Comparison of ENCODE assay signal across 29 cellular contexts in genomic region chr3:78077842-78078241, GRCh38.
"Had no signal": no experiment of that assay in that cellular context is flagged by ENCODE, and none has a peak within 500 bp of the region (broad histone marks: within the 10 kb centered on the region; RNA-seq: fewer than 3 reads in every experiment).

No MANE protein-coding gene starts in this region.

- H3K4me3 Mint-ChIP-seq: stimulated activated effector memory CD8-positive, alpha-beta T cell treated with anti-CD3 and anti-CD28 coated beads, Interleukin-12 subunit alpha, Interleukin-12 subunit beta, amount 100 ng/mL, for 72 hours; stimulated activated memory B cell treated with anti-CD40 and anti-IgM and Interleukin-4, amounts not matched to agents 10 μg/mL and 1 μg/mL and 100 μg/mL, for 72 hours; stimulated activated naive B cell treated with anti-CD40 and anti-IgM and Interleukin-4, amounts not matched to agents 10 μg/mL and 1 μg/mL and 100 μg/mL, for 72 hours; stimulated activated naive CD8-positive, alpha-beta T cell treated with anti-CD3 and anti-CD28 coated beads, Interleukin-15, amount 100 ng/mL, for 72 hours; stimulated activated naive CD8-positive, alpha-beta T cell treated with anti-CD3 and anti-CD28 coated beads, Interleukin-15, Interleukin-2, amounts not matched to agents 100 ng/mL and 50 ng/mL, for 24 hours; type B pancreatic cell had no signal

- H3K4me1 ChIP-seq: stomach, suprapubic skin, testis, thyroid gland, tibial artery, tibial nerve, transverse colon, upper lobe of left lung, upper lobe of right lung, uterus, vagina had no signal

- H3K36me3 ChIP-seq: stomach, suprapubic skin, thoracic aorta, thyroid gland, tibial artery, tibial nerve, transverse colon, upper lobe of left lung, upper lobe of right lung, uterus, vagina had no signal

- ATAC-seq: stimulated activated effector memory CD8-positive, alpha-beta T cell treated with anti-CD3 and anti-CD28 coated beads, Interleukin-12 subunit alpha, Interleukin-12 subunit beta, amount 100 ng/mL, for 72 hours; stimulated activated memory B cell treated with anti-CD40 and anti-IgM and Interleukin-4, amounts not matched to agents 10 μg/mL and 1 μg/mL and 100 μg/mL, for 72 hours; stimulated activated naive B cell treated with anti-CD40 and anti-IgM and Interleukin-4, amounts not matched to agents 10 μg/mL and 1 μg/mL and 100 μg/mL, for 72 hours; stimulated activated naive CD8-positive, alpha-beta T cell treated with anti-CD3 and anti-CD28 coated beads, Interleukin-15, amount 100 ng/mL, for 72 hours; stimulated activated naive CD8-positive, alpha-beta T cell treated with anti-CD3 and anti-CD28 coated beads, Interleukin-15, Interleukin-2, amounts not matched to agents 100 U/mL and 50 U/mL, for 24 hours; upper lobe of right lung had no signal

- H3K27me3 Mint-ChIP-seq: stimulated activated memory B cell treated with anti-CD40 and anti-IgM and Interleukin-4, amounts not matched to agents 10 μg/mL and 1 μg/mL and 100 μg/mL, for 72 hours; stimulated activated naive B cell treated with anti-CD40 and anti-IgM and Interleukin-4, amounts not matched to agents 10 μg/mL and 1 μg/mL and 100 μg/mL, for 72 hours; stimulated activated naive CD8-positive, alpha-beta T cell treated with anti-CD3 and anti-CD28 coated beads, Interleukin-15, amount 100 ng/mL, for 72 hours; stimulated activated naive CD8-positive, alpha-beta T cell treated with anti-CD3 and anti-CD28 coated beads, Interleukin-15, Interleukin-2, amounts not matched to agents 100 ng/mL and 50 ng/mL, for 24 hours; type B pancreatic cell had no signal

- H3K27me3 ChIP-seq: stomach, suprapubic skin, testis, thyroid gland, tibial artery, tibial nerve, transverse colon, upper lobe of left lung, upper lobe of right lung, uterus, vagina had no signal

- DNase-seq: stimulated activated CD4-positive, alpha-beta T cell treated with anti-CD3 and anti-CD28 coated beads, Interleukin-2, amount 100 ng/mL, for 48 hours; stimulated activated CD4-positive, alpha-beta T cell treated with anti-CD3 and anti-CD28 coated beads, Interleukin-4, amount 100 ng/mL, for 1 hour; stimulated activated CD4-positive, alpha-beta T cell treated with anti-CD3 and anti-CD28 coated beads, Interleukin-4, amount 100 ng/mL, for 24 hours; stimulated activated CD4-positive, alpha-beta T cell treated with anti-CD3 and anti-CD28 coated beads, Interleukin-4, amount 100 ng/mL, for 4 hours; stimulated activated CD8-positive, alpha-beta memory T cell treated with anti-CD3 and anti-CD28 coated beads, Interleukin-4, amount 100 ng/mL, for 48 hours; stimulated activated naive B cell treated with anti-CD40 and anti-IgM and Interleukin-4, amounts not matched to agents 10 μg/mL and 1 μg/mL and 100 μg/mL, for 72 hours; stimulated activated naive CD4-positive, alpha-beta T cell; stimulated activated naive CD4-positive, alpha-beta T cell treated with Interleukin-2 at 50 U/mL for 16 hours; stimulated activated naive CD8-positive, alpha-beta T cell treated with anti-CD3 and anti-CD28 coated beads, Interleukin-15, amount 100 ng/mL, for 72 hours; stimulated activated naive CD8-positive, alpha-beta T cell treated with anti-CD3 and anti-CD28 coated beads, Interleukin-15, Interleukin-2, amounts not matched to agents 100 U/mL and 50 U/mL, for 24 hours; stomach; substantia nigra; testis; thyroid gland; tibial artery; transverse colon; trophoblast cell; upper lobe of left lung; upper lobe of right lung; uterus had no signal

- H3K36me3 Mint-ChIP-seq: stimulated activated effector memory CD8-positive, alpha-beta T cell treated with anti-CD3 and anti-CD28 coated beads, Interleukin-12 subunit alpha, Interleukin-12 subunit beta, amount 100 ng/mL, for 72 hours; stimulated activated memory B cell treated with anti-CD40 and anti-IgM and Interleukin-4, amounts not matched to agents 10 μg/mL and 1 μg/mL and 100 μg/mL, for 72 hours; stimulated activated naive B cell treated with anti-CD40 and anti-IgM and Interleukin-4, amounts not matched to agents 10 μg/mL and 1 μg/mL and 100 μg/mL, for 72 hours; type B pancreatic cell had no signal

- FAIRE-seq: urothelium cell line had no signal

- H3K4me3 ChIP-seq: stomach, suprapubic skin, testis, thoracic aorta, thyroid gland, tibial artery, tibial nerve, transverse colon, upper lobe of left lung, upper lobe of right lung, uterus, vagina had no signal

- H3K27ac ChIP-seq: stomach, suprapubic skin, testis, thoracic aorta, thyroid gland, tibial artery, tibial nerve, transverse colon, upper lobe of left lung, upper lobe of right lung, uterus, vagina had no signal

- H3K9me3 ChIP-seq: stomach, suprapubic skin, testis, thoracic aorta, thyroid gland, tibial artery, tibial nerve, transverse colon, upper lobe of left lung, upper lobe of right lung, uterus, vagina had no signal

- H3K4me1 Mint-ChIP-seq: stimulated activated effector memory CD8-positive, alpha-beta T cell treated with anti-CD3 and anti-CD28 coated beads, Interleukin-12 subunit alpha, Interleukin-12 subunit beta, amount 100 ng/mL, for 72 hours; stimulated activated memory B cell treated with anti-CD40 and anti-IgM and Interleukin-4, amounts not matched to agents 10 μg/mL and 1 μg/mL and 100 μg/mL, for 72 hours; stimulated activated naive B cell treated with anti-CD40 and anti-IgM and Interleukin-4, amounts not matched to agents 10 μg/mL and 1 μg/mL and 100 μg/mL, for 72 hours; stimulated activated naive CD8-positive, alpha-beta T cell treated with anti-CD3 and anti-CD28 coated beads, Interleukin-15, amount 100 ng/mL, for 72 hours had no signal

- H3K27ac Mint-ChIP-seq: stimulated activated effector memory CD8-positive, alpha-beta T cell treated with anti-CD3 and anti-CD28 coated beads, Interleukin-12 subunit alpha, Interleukin-12 subunit beta, amount 100 ng/mL, for 72 hours; stimulated activated memory B cell treated with anti-CD40 and anti-IgM and Interleukin-4, amounts not matched to agents 10 μg/mL and 1 μg/mL and 100 μg/mL, for 72 hours; stimulated activated naive B cell treated with anti-CD40 and anti-IgM and Interleukin-4, amounts not matched to agents 10 μg/mL and 1 μg/mL and 100 μg/mL, for 72 hours; stimulated activated naive CD8-positive, alpha-beta T cell treated with anti-CD3 and anti-CD28 coated beads, Interleukin-15, amount 100 ng/mL, for 72 hours; stimulated activated naive CD8-positive, alpha-beta T cell treated with anti-CD3 and anti-CD28 coated beads, Interleukin-15, Interleukin-2, amounts not matched to agents 100 ng/mL and 50 ng/mL, for 24 hours; type B pancreatic cell had no signal
